2 cellular contexts compared by ENCODE assay signal in genomic region chr17:77635785-77636184, GRCh38.
TF ChIP-seq lines count a peak whose summit lies in the region.

No MANE protein-coding gene starts in this region.

TF ChIP-seq in HEK293, 187 proteins besides CTCF, POLR2A, EP300 and RAD21 (continued from another document):
- peak; percentile 74; the same call in 1 of the 2 replicates for TF ChIP-seq ZSCAN16 (tag by site-specific recombination; IDR thresholded peaks at IDR 0.05)

TF ChIP-seq in K562, 482 proteins besides CTCF, POLR2A, EP300 and RAD21:
- peak; percentile 85 for TF ChIP-seq SMARCA5 (IDR thresholded peaks at IDR 0.05)
- 0 out of 2 replicates have a peak, but pooled peaks have one; percentile 62 for TF ChIP-seq TRIM25 (IDR thresholded peaks at IDR 0.05; ENCODE audit: borderline replicate concordance)
- TF ChIP-seq TSC22D4 (tag; IDR thresholded peaks at IDR 0.05) = peak; percentile 89; the same call in 1 of the 2 replicates
TF ChIP-seq in K562: peak in this region for 3; not testable (repeated sequence) for 479.
